In genomic region chr5:57174850-57175525, GRCh38 we compare ENCODE assay signal across 8 cellular contexts. TPM values are rescaled to one million over a fixed set of nuclear protein-coding genes. Genes with fewer than 3 reads are reported as not detected.
DNase-seq lines count a peak whose midpoint lies in the region; ATAC-seq, FAIRE-seq and TF ChIP-seq lines count a peak whose summit lies in the region.

No MANE protein-coding gene starts in this region.

- peak overlapping the region; percentile 92 for H3K4me2 ChIP-seq in BLaER1
- peak overlapping the region; percentile 88 for H3K4me2 ChIP-seq in K562 (ENCODE audit: insufficient read depth, low read length)

- WGBS in K562 (ENCODE audit: insufficient coverage, low coverage, missing lambda C conversion rate), result under 1% methylated on average over 11 of the region's 11 CpGs
- 1 to 2% methylated on average over 11 of the region's 11 CpGs for WGBS in upper lobe of left lung, 2 donors

- no peak for TF ChIP-seq EP300 in K562 (IDR thresholded peaks at IDR 0.05; ENCODE audit: low read length)
- TF ChIP-seq EP300 in upper lobe of left lung (IDR thresholded peaks at IDR 0.05), result no peak

- no peak for FAIRE-seq in K562 (lab: Jason Lieb, UNC)

- TF ChIP-seq POLR2A in K562 (conservative IDR thresholded peaks at IDR 0.05) (no peak), upper lobe of left lung (IDR thresholded peaks at IDR 0.05) (no peak)

- H3K9ac ChIP-seq in BLaER1 (peak overlapping the region; percentile 99), K562 (ENCODE audit: insufficient read depth in 1 of 2, low read depth in 2 of 2, low read length in 2 of 2) (peak overlapping the region; percentile 97 to 100)

- in situ Hi-C loops in K562 (cut with MboI), result no loop called here

- H4K20me1 ChIP-seq in BLaER1 (peaks cover 57% of the 10 kb centered on the region), K562 (replicated peaks; ENCODE audit: control insufficient read depth, insufficient read depth, low read length) (peaks cover 46% of the 10 kb centered on the region)

- peaks cover 24% of the 10 kb centered on the region for H3K36me3 ChIP-seq in BLaER1
- H3K36me3 ChIP-seq in K562 (ENCODE audit: control insufficient read depth, insufficient read depth, low read length), result peaks cover 34% of the 10 kb centered on the region
- no peaks in the 10 kb centered on the region for H3K36me3 ChIP-seq in lower lobe of right lung
- no peaks in the 10 kb centered on the region for H3K36me3 ChIP-seq in upper lobe of left lung

- H3K4me3 ChIP-seq in BLaER1 (peak overlapping the region; percentile 91), K562 (peak overlapping the region; percentile 82), lower lobe of right lung (peak overlapping the region; percentile 86), upper lobe of left lung (peak overlapping the region; percentile 51 to 79 (median 69))
- H3K4me3 ChIP-seq in Jurkat, Clone E6-1 (ENCODE audit: low read length), result peak overlapping the region; percentile 90

- H3K79me2 ChIP-seq in K562 (ENCODE audit: control insufficient read depth, insufficient read depth, low read length), result peaks cover 65% of the 10 kb centered on the region

- H3K27me3 ChIP-seq in BLaER1 (no peaks in the 10 kb centered on the region), K562 (ENCODE audit: control insufficient read depth in 2 of 2, insufficient read depth in 2 of 2, low read length in 2 of 2) (no peaks in the 10 kb centered on the region), lower lobe of right lung (ENCODE audit: low read depth) (no peaks in the 10 kb centered on the region), upper lobe of left lung (no peaks in the 10 kb centered on the region)

- no peak for DNase-seq in Jurkat, Clone E6-1 (ENCODE audit: low read depth, low spot score)
- DNase-seq in K562 (ENCODE audit: extremely low read depth in 1 of 4, low spot score in 3 of 4), result peak in 1 of 4 experiments; percentile 41
- no peak for DNase-seq in lower lobe of right lung
- no peak for DNase-seq in upper lobe of left lung
- no peak for DNase-seq in NCI-H2196 treated with DMSO at 0.1 percent for 48 hours (lab: John Stamatoyannopoulos, UW; ENCODE audit: unreplicated experiment)
- DNase-seq in COR-L47 (lab: John Stamatoyannopoulos, UW), result no peak

- H3K4me1 ChIP-seq in BLaER1, result peaks cover 19% of the 10 kb centered on the region
- peaks cover 12 to 18% of the 10 kb centered on the region in 2 experiments for H3K4me1 ChIP-seq in K562 (replicated peaks in 1 of 2; ENCODE audit: control insufficient read depth in 2 of 2, insufficient read depth in 2 of 2, low read length in 2 of 2)
- H3K4me1 ChIP-seq in lower lobe of right lung, result peaks cover 46% of the 10 kb centered on the region
- peaks cover 30 to 57% (median 44%) of the 10 kb centered on the region in 4 donors for H3K4me1 ChIP-seq in upper lobe of left lung

- intact Hi-C loops in K562 (cut with micrococcal nuclease), result loop anchor here (2.0 kb wide), 1 partner anchor 46 kb away; no protein-coding TSS in a partner anchor
- intact Hi-C loops in lower lobe of right lung (cut with DNase I), result no loop called here

- no peaks in the 10 kb centered on the region for H3K9me1 ChIP-seq in K562 (ENCODE audit: control insufficient read depth, insufficient read depth, low read length)

- peak overlapping the region; percentile 83; the same call in 1 of the 2 replicates for H2AFZ ChIP-seq in K562 (ENCODE audit: low read depth, low read length)

- TF ChIP-seq RAD21 in K562 (CRISPR knock-in tag; conservative IDR thresholded peaks at IDR 0.05 in 1 of 2, IDR thresholded peaks at IDR 0.05 in 1 of 2), result no peak

- peak; percentile 12 for ATAC-seq in K562
- ATAC-seq in lower lobe of right lung, result no peak
- ATAC-seq in upper lobe of left lung (ENCODE audit: low FRiP score in 2 of 2), result no peak
- no peak for ATAC-seq in GM21423 (IDR thresholded peaks at IDR 0.05; ENCODE audit: unreplicated experiment)

- TF ChIP-seq CTCF in K562 (IDR thresholded peaks at IDR 0.05 in 2 of 3, conservative IDR thresholded peaks at IDR 0.05 in 1 of 3; ENCODE audit: insufficient read depth in 2 of 3, low read depth in 1 of 3, low read length in 3 of 3), result no peak
- no peak for TF ChIP-seq CTCF in lower lobe of right lung (IDR thresholded peaks at IDR 0.05)
- no peak for TF ChIP-seq CTCF in upper lobe of left lung (IDR thresholded peaks at IDR 0.05)

- no TSS peak for BruUV-seq in K562 (replicated peaks; lab: Mats Ljungman, UMichigan)

- H3K27ac ChIP-seq in BLaER1 (peak overlapping the region; percentile 98), K562 (ENCODE audit: extremely low read depth, low read depth, low read length) (peak overlapping the region; percentile 99), lower lobe of right lung (peak overlapping the region; percentile 98), upper lobe of left lung (peak overlapping the region; percentile 97 to 100 (median 98))

- POLR2A ChIA-PET in K562 (lab: Yijun Ruan, JAX), result interaction anchor here (2.0 kb wide), 1 partner anchor 13 kb away, joined by 12 read pairs; no protein-coding TSS in a partner anchor

- H3K9me3 ChIP-seq in BLaER1 (no peaks in the 10 kb centered on the region), K562 (replicated peaks; ENCODE audit: control insufficient read depth, insufficient read depth, low read depth, low read length) (no peaks in the 10 kb centered on the region), lower lobe of right lung (no peaks in the 10 kb centered on the region), upper lobe of left lung (no peaks in the 10 kb centered on the region)

- CTCF ChIA-PET in K562 (lab: Yijun Ruan, JAX; ENCODE audit: low intra/inter-chr PET ratio), result no interaction called here

TF ChIP-seq in K562, 482 proteins besides CTCF, POLR2A, EP300 and RAD21:
- peak in 1 of 2 experiments; percentile 43; a peak in 1 of 4 replicates for TF ChIP-seq SIN3A (IDR thresholded peaks at IDR 0.05; ENCODE audit: borderline replicate concordance in 2 of 2, control insufficient read depth in 1 of 2, low read depth in 2 of 2, low read length in 2 of 2)
- peak; percentile 12 for TF ChIP-seq CHD1 (IDR thresholded peaks at IDR 0.05; ENCODE audit: low read length)
- TF ChIP-seq PHF8 (IDR thresholded peaks at IDR 0.05; ENCODE audit: borderline replicate concordance, low read length), result no peak
- no peak for TF ChIP-seq KLF6 (CRISPR knock-in tag; IDR thresholded peaks at IDR 0.05; ENCODE audit: borderline replicate concordance)
- no peak for TF ChIP-seq RBM17 (IDR thresholded peaks at IDR 0.05; ENCODE audit: borderline replicate concordance, low read depth, low read length)
- 0 out of 2 replicates have a peak, but pooled peaks have one; percentile 14 for TF ChIP-seq SPI1 (IDR thresholded peaks at IDR 0.05; ENCODE audit: borderline replicate concordance, low read depth, low read length)
- no peak for TF ChIP-seq TAF9B (IDR thresholded peaks at IDR 0.05; ENCODE audit: partially characterized antibody)
- TF ChIP-seq ZC3H11A (IDR thresholded peaks at IDR 0.05; ENCODE audit: low read depth, low read length), result no peak
- TF ChIP-seq GATA2 (CRISPR knock-in tag; IDR thresholded peaks at IDR 0.05), result 0 out of 2 replicates have a peak, but pooled peaks have one; percentile 35

RNA-seq across cellular contexts. Expression of gene GPBP1, which starts 1.1 kb away (rescaled TPM):
- polyA plus RNA-seq in Jurkat, Clone E6-1 (2012; ENCODE audit: insufficient read depth, insufficient read length), result 53.3 TPM
- total RNA-seq in K562 (2011; cell fraction: chromatin; rRNA removed; ENCODE audit: low replicate concordance), result 38.9 and 193 TPM in 2 replicates
- 20.5 and 30.5 TPM in 2 replicates for total RNA-seq in K562 (2011; cell fraction: nucleolus; rRNA removed)
- total RNA-seq in K562 (2011; cell fraction: nucleoplasm; rRNA removed), result 55.7 and 82.8 TPM in 2 replicates
- total RNA-seq in K562 (2014; rRNA removed) (61.7 and 66.2 TPM in 2 replicates), K562 (2014; rRNA removed; fragmentation: Illumina TruSeq; extraction: Trizol) (109 and 122 TPM in 2 replicates), K562 (2015; rRNA removed; fragmentation: Illumina TruSeq; extraction: Trizol) (89.1 and 97.0 TPM in 2 replicates), K562 (2021) (67.8 and 68.4 TPM in 2 replicates), lower lobe of right lung (70.6 TPM), upper lobe of left lung (100 to 1,000 TPM in 2 of 6 donors, 10 to 100 TPM in 4; 50.0 to 131 (median 55.3) TPM)
- polyA plus RNA-seq in K562 (2011; rRNA removed) (67.3 and 85.2 TPM in 2 replicates), K562 (2014; fragmentation: Illumina TruSeq; extraction: Trizol) (70.2 and 85.7 TPM in 2 replicates), K562 (2014; fragmentation: Nextera tagmentation; extraction: Ambion mirVana) (10 to 100 TPM; 31.0 to 40.7 TPM), K562 (2014; rRNA removed) (55.2 and 64.0 TPM in 2 replicates)
- 6.1 and 19.2 TPM in 2 replicates for polyA plus RNA-seq in K562 (2011; cell fraction: cytosol; rRNA removed)
- polyA plus RNA-seq in K562 (2011; cell fraction: nucleus; rRNA removed), result 22.7 and 36.5 TPM in 2 replicates
- polyA plus RNA-seq in K562 (2012), result 51.9 and 53.1 TPM in 2 replicates
- 94.7 and 107 TPM in 2 replicates for polyA minus RNA-seq in K562 (2011; rRNA and poly(A)+ RNA removed)
- 21.1 and 29.6 TPM in 2 replicates for polyA minus RNA-seq in K562 (2011; cell fraction: cytosol; rRNA and poly(A)+ RNA removed)
- 26.1 and 57.8 TPM in 2 replicates for polyA minus RNA-seq in K562 (2011; cell fraction: nucleus; rRNA and poly(A)+ RNA removed)
